In the genomic region with DNA sequence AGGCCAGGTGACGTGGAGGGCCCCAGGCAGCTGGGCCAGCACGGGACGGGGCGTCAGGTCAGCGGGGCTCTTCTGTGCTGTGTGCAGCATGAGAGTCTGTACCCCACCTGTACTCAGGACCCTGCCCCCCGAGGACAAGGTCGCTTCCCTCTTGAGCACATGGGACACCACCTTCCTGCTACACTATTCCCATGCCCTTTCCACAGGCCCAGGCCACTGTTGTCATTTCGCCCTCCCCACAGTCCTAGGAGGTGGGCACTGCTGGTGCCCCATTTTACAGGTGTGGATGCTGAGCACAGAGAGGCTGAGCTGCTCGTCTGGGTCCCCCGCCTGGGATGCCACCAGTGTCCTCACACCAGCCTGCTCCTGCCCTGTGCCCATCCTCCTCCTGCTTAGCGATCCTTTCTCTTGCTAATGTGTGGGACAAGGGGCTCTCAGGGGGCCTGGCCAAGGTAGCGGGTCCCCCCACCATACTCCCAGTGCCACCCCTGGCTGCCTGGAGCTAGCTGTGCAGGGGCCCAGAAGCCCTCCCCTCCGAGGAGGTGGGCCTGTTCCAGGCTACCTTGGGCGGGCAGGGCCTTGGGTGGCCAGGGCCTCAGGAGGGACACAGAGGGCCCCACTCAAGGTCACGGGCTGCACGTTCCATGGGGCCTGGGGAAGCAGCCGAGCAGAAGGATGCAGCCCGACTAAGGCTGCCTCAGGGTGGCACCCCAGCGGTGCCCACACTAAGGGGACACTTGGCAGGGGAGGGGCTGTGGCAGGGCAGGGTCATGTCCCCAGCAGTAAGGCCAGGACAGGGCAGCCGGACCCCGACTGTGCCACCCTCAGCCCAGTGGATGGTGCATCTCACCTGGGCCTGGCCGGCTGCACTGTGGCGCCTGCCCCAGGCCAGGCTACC, we compare ENCODE assay signal across 17 cellular contexts.
DNase-seq lines count a peak whose midpoint lies in the region; ATAC-seq, FAIRE-seq and TF ChIP-seq lines count a peak whose summit lies in the region.
"Had no signal": no experiment of that assay in that cellular context is flagged by ENCODE, and none has a peak within 500 bp of the region (broad histone marks: within the 10 kb centered on the region; RNA-seq: fewer than 3 reads in every experiment).

No MANE protein-coding gene starts in this region.

- peak; percentile 60 for DNase-seq in activated effector memory CD4-positive, alpha-beta T cell treated with anti-CD3 and anti-CD28 coated beads, Interleukin-2, amount 50 U/mL, for 16 hours
- DNase-seq in activated effector memory CD4-positive, alpha-beta T cell treated with Interleukin-2 at 50 U/mL for 16 hours = no peak
- DNase-seq in HepG2 (ENCODE audit: low spot score) = no peak
- DNase-seq in stimulated activated effector memory CD8-positive, alpha-beta T cell treated with anti-CD3 and anti-CD28 coated beads, Interleukin-12 subunit alpha, Interleukin-12 subunit beta, amount 100 ng/mL, for 72 hours (ENCODE audit: low spot score in 2 of 2) = no peak
- no peak for DNase-seq in DMS153 (lab: John Stamatoyannopoulos, UW)
- DNase-seq in nucleus accumbens (lab: John Stamatoyannopoulos, UW) = no peak
- DNase-seq: activated CD8-positive, alpha-beta memory T cell treated with anti-CD3 and anti-CD28 coated beads for 24 hours; CD4-positive, alpha-beta T cell; NCI-H146; NCI-H2227 treated with DMSO at 0.1 percent for 48 hours; stimulated activated CD4-positive, alpha-beta T cell treated with anti-CD3 and anti-CD28 coated beads, Interleukin-15, amount 100 ng/mL, for 24 hours; stimulated activated naive CD4-positive, alpha-beta T cell treated with Interleukin-2 at 50 U/mL for 16 hours had no signal

- H3K9me3 ChIP-seq in duodenal mucosa (ENCODE audit: control insufficient read depth in 1 of 2, low read length in 2 of 2) (no peaks in the 10 kb centered on the region), HepG2 (ENCODE audit: low read length) (peaks cover 8% of the 10 kb centered on the region; the same call in 1 of the 2 replicates)
- H3K9me3 ChIP-seq: A549, prostate gland had no signal

- H3K4me1 Mint-ChIP-seq in stimulated activated effector memory CD8-positive, alpha-beta T cell treated with anti-CD3 and anti-CD28 coated beads, Interleukin-12 subunit alpha, Interleukin-12 subunit beta, amount 100 ng/mL, for 72 hours = peaks cover 4% of the 10 kb centered on the region

- intact Hi-C loops in HepG2 (cut with micrococcal nuclease; ENCODE audit: unreplicated experiment) = loop anchor here (2.0 kb wide), 1 partner anchor 97 kb away; no protein-coding TSS in a partner anchor

- TF ChIP-seq RAD21 in HepG2 (CRISPR knock-in tag; IDR thresholded peaks at IDR 0.05) = no peak

- no peaks in the 10 kb centered on the region for H3K27me3 ChIP-seq in duodenal mucosa (ENCODE audit: control insufficient read depth in 1 of 2, insufficient read depth in 2 of 2, low read length in 2 of 2)
- H3K27me3 ChIP-seq in HepG2 (ENCODE audit: control insufficient read depth in 1 of 2, insufficient read depth in 2 of 2, low read length in 2 of 2) = peaks cover 7 to 29% of the 10 kb centered on the region in 2 experiments; a peak in 4 of 5 replicates

- WGBS in HepG2 (ENCODE audit: low lambda C conversion rate) = 79% methylated on average over 10 of the region's 23 CpGs

- H3K36me3 ChIP-seq in duodenal mucosa (ENCODE audit: control insufficient read depth in 1 of 2, insufficient read depth in 2 of 2, low read length in 2 of 2) (no peaks in the 10 kb centered on the region), HepG2 (replicated peaks in 1 of 2; ENCODE audit: control insufficient read depth in 1 of 2, insufficient read depth in 2 of 2, low read length in 2 of 2) (no peaks in the 10 kb centered on the region)
- H3K36me3 ChIP-seq: prostate gland had no signal

- BruUV-seq in HepG2 (replicated peaks; lab: Mats Ljungman, UMichigan) = no TSS peak

- H3K79me2 ChIP-seq in HepG2 (ENCODE audit: insufficient read depth, low read length) = no peaks in the 10 kb centered on the region

- POLR2A ChIA-PET in HepG2 (lab: Yijun Ruan, JAX) = interaction anchor here (0.8 to 4.0 kb wide), 7 partner anchors 27 to 342 kb away, joined by 3 to 27 read pairs (median 5); a partner anchor contains a TSS

- ATAC-seq in HepG2 = peak; percentile 48
- peak; percentile 9 for ATAC-seq in stimulated activated effector memory CD8-positive, alpha-beta T cell treated with anti-CD3 and anti-CD28 coated beads, Interleukin-12 subunit alpha, Interleukin-12 subunit beta, amount 100 ng/mL, for 72 hours
- ATAC-seq in GM21723 (IDR thresholded peaks at IDR 0.05; ENCODE audit: unreplicated experiment) = no peak

- TF ChIP-seq CTCF in HepG2 (CRISPR knock-in tag; IDR thresholded peaks at IDR 0.05) = no peak

- no peak overlapping the region for H3K4me3 ChIP-seq in duodenal mucosa (ENCODE audit: low read depth in 1 of 2, low read length in 2 of 2)
- peak overlapping the region in 1 of 3 experiments; percentile 39; a peak in 1 of 6 replicates for H3K4me3 ChIP-seq in HepG2 (replicated peaks in 1 of 3; ENCODE audit: insufficient read depth in 1 of 3, low read depth in 2 of 3, low read length in 3 of 3)
- H3K4me3 ChIP-seq: A549, prostate gland had no signal

- CTCF ChIA-PET in HepG2 (lab: Yijun Ruan, JAX; ENCODE audit: low intra/inter-chr PET ratio, low total read pairs) = no interaction called here

- no peak for FAIRE-seq in HepG2 (lab: Jason Lieb, UNC)
- FAIRE-seq: A549 had no signal

- no peaks in the 10 kb centered on the region for H3K36me3 Mint-ChIP-seq in stimulated activated effector memory CD8-positive, alpha-beta T cell treated with anti-CD3 and anti-CD28 coated beads, Interleukin-12 subunit alpha, Interleukin-12 subunit beta, amount 100 ng/mL, for 72 hours

- H3K4me1 ChIP-seq in duodenal mucosa (ENCODE audit: control insufficient read depth in 1 of 2, insufficient read depth in 2 of 2, low read length in 2 of 2) = peaks cover 11% of the 10 kb centered on the region in 2 donors
- H3K4me1 ChIP-seq in HepG2 (ENCODE audit: insufficient read depth, low read length) = peaks cover 56% of the 10 kb centered on the region
- H3K4me1 ChIP-seq: A549, prostate gland had no signal

- no peak overlapping the region for H3K4me3 Mint-ChIP-seq in stimulated activated effector memory CD8-positive, alpha-beta T cell treated with anti-CD3 and anti-CD28 coated beads, Interleukin-12 subunit alpha, Interleukin-12 subunit beta, amount 100 ng/mL, for 72 hours
- H3K4me3 Mint-ChIP-seq: CD4-positive, alpha-beta T cell had no signal

- peak overlapping the region; percentile 61 for H3K4me2 ChIP-seq in HepG2 (ENCODE audit: low read depth, low read length)
- H3K4me2 ChIP-seq: A549 had no signal

- H3K27ac ChIP-seq in duodenal mucosa (ENCODE audit: low read depth, low read length) (peak overlapping the region; percentile 32), HepG2 (ENCODE audit: extremely low read length, insufficient read depth, low read length) (peak overlapping the region; percentile 91)
- H3K27ac ChIP-seq: A549, prostate gland, VCaP had no signal

- in situ Hi-C loops in HepG2 (cut with HindIII; ENCODE audit: extremely low pct_ligation_motif_present, low pct_unique_long_range_greater_than_20kb) = no loop called here

- no peaks in the 10 kb centered on the region for H3K9me3 Mint-ChIP-seq in stimulated activated effector memory CD8-positive, alpha-beta T cell treated with anti-CD3 and anti-CD28 coated beads, Interleukin-12 subunit alpha, Interleukin-12 subunit beta, amount 100 ng/mL, for 72 hours
- H3K9me3 Mint-ChIP-seq: CD4-positive, alpha-beta T cell had no signal

- TF ChIP-seq EP300 in HepG2 (IDR thresholded peaks at IDR 0.05; ENCODE audit: low read depth in 2 of 2, low read length in 2 of 2) (peak in 1 of 2 experiments; percentile 50; a peak in 1 of 4 replicates), HepG2 (CRISPR knock-in tag; IDR thresholded peaks at IDR 0.05; ENCODE audit: borderline replicate concordance) (no peak)

- H2AFZ ChIP-seq in HepG2 (ENCODE audit: low read length) = no peak overlapping the region

- no peak for TF ChIP-seq POLR2A in HepG2 (IDR thresholded peaks at IDR 0.05; ENCODE audit: insufficient read depth in 1 of 2, low read depth in 2 of 2, low read length in 2 of 2)

- no peak overlapping the region for H3K9ac ChIP-seq in duodenal mucosa (ENCODE audit: low read depth in 1 of 2, low read length in 2 of 2)
- peak overlapping the region; percentile 20; the same call in 1 of the 2 replicates for H3K9ac ChIP-seq in HepG2 (ENCODE audit: insufficient read depth, low read depth, low read length)

- H4K20me1 ChIP-seq in HepG2 (ENCODE audit: insufficient read depth, low read length) = no peaks in the 10 kb centered on the region

- H3K27ac Mint-ChIP-seq in stimulated activated effector memory CD8-positive, alpha-beta T cell treated with anti-CD3 and anti-CD28 coated beads, Interleukin-12 subunit alpha, Interleukin-12 subunit beta, amount 100 ng/mL, for 72 hours = no peak overlapping the region
- H3K27ac Mint-ChIP-seq: CD4-positive, alpha-beta T cell had no signal

TF ChIP-seq in HepG2, 621 proteins besides CTCF, POLR2A, EP300 and RAD21 (continues in another document):
- TF ChIP-seq, protein P1, sequence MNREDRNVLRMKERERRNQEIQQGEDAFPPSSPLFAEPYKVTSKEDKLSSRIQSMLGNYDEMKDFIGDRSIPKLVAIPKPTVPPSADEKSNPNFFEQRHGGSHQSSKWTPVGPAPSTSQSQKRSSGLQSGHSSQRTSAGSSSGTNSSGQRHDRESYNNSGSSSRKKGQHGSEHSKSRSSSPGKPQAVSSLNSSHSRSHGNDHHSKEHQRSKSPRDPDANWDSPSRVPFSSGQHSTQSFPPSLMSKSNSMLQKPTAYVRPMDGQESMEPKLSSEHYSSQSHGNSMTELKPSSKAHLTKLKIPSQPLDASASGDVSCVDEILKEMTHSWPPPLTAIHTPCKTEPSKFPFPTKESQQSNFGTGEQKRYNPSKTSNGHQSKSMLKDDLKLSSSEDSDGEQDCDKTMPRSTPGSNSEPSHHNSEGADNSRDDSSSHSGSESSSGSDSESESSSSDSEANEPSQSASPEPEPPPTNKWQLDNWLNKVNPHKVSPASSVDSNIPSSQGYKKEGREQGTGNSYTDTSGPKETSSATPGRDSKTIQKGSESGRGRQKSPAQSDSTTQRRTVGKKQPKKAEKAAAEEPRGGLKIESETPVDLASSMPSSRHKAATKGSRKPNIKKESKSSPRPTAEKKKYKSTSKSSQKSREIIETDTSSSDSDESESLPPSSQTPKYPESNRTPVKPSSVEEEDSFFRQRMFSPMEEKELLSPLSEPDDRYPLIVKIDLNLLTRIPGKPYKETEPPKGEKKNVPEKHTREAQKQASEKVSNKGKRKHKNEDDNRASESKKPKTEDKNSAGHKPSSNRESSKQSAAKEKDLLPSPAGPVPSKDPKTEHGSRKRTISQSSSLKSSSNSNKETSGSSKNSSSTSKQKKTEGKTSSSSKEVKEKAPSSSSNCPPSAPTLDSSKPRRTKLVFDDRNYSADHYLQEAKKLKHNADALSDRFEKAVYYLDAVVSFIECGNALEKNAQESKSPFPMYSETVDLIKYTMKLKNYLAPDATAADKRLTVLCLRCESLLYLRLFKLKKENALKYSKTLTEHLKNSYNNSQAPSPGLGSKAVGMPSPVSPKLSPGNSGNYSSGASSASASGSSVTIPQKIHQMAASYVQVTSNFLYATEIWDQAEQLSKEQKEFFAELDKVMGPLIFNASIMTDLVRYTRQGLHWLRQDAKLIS (CRISPR knock-in tag; IDR thresholded peaks at IDR 0.05) = no peak
